ENCODE assay signal across 2 cellular contexts in genomic region chr3:150784747-150785125, GRCh38.
TF ChIP-seq lines count a peak whose summit lies in the region.

No MANE protein-coding gene starts in this region.

TF ChIP-seq in endothelial cell of umbilical vein, 7 proteins besides CTCF, POLR2A, EP300 and RAD21:
- TF ChIP-seq GATA2 (IDR thresholded peaks at IDR 0.05; ENCODE audit: insufficient read depth, insufficient read length, low read depth, low read length) (no peak), FOS (IDR thresholded peaks at IDR 0.05; ENCODE audit: borderline replicate concordance, insufficient read depth, low read length) (no peak), EZH2 (IDR thresholded peaks at IDR 0.05; ENCODE audit: borderline replicate concordance, low read depth, low read length, severe bottlenecking) (no peak), POLR2AphosphoS5 (IDR thresholded peaks at IDR 0.05; ENCODE audit: insufficient read depth, low read depth, low read length) (no peak), MAX (IDR thresholded peaks at IDR 0.05; ENCODE audit: insufficient read depth, insufficient read length) (no peak), MYC (IDR thresholded peaks at IDR 0.05; ENCODE audit: low read depth, low read length) (no peak), JUN (IDR thresholded peaks at IDR 0.05; ENCODE audit: borderline replicate concordance, insufficient read depth, insufficient read length, low read depth) (no peak)
TF ChIP-seq in endothelial cell of umbilical vein: peak in this region for 0.

TF ChIP-seq in GM23338, 12 proteins besides CTCF, POLR2A, EP300 and RAD21:
- no peak for TF ChIP-seq CREB1 (CRISPR knock-in tag; IDR thresholded peaks at IDR 0.05; ENCODE audit: low read depth)
- TF ChIP-seq EZH2 (IDR thresholded peaks at IDR 0.05; ENCODE audit: low read depth, unreplicated experiment): no peak
- TF ChIP-seq EZH2phosphoT487 (IDR thresholded peaks at IDR 0.05; ENCODE audit: unreplicated experiment): no peak
- TF ChIP-seq STAT1 (IDR thresholded peaks at IDR 0.05; ENCODE audit: unreplicated experiment): no peak
- TF ChIP-seq POLR2AphosphoS5 (IDR thresholded peaks at IDR 0.05; ENCODE audit: low read depth): no peak
- no peak for TF ChIP-seq REST (IDR thresholded peaks at IDR 0.05; ENCODE audit: unreplicated experiment)
- no peak for TF ChIP-seq ZNF462 (CRISPR knock-in tag; IDR thresholded peaks at IDR 0.05)
- no peak for TF ChIP-seq ETS1 (IDR thresholded peaks at IDR 0.05)
- TF ChIP-seq ZNF331 (CRISPR knock-in tag; IDR thresholded peaks at IDR 0.05; ENCODE audit: low read depth): no peak
- TF ChIP-seq ZNF114 (CRISPR knock-in tag; IDR thresholded peaks at IDR 0.05): no peak
- no peak for TF ChIP-seq JUNB (IDR thresholded peaks at IDR 0.05; ENCODE audit: unreplicated experiment)
- TF ChIP-seq NANOG (IDR thresholded peaks at IDR 0.05; ENCODE audit: borderline replicate concordance): no peak
